In the genomic region with DNA sequence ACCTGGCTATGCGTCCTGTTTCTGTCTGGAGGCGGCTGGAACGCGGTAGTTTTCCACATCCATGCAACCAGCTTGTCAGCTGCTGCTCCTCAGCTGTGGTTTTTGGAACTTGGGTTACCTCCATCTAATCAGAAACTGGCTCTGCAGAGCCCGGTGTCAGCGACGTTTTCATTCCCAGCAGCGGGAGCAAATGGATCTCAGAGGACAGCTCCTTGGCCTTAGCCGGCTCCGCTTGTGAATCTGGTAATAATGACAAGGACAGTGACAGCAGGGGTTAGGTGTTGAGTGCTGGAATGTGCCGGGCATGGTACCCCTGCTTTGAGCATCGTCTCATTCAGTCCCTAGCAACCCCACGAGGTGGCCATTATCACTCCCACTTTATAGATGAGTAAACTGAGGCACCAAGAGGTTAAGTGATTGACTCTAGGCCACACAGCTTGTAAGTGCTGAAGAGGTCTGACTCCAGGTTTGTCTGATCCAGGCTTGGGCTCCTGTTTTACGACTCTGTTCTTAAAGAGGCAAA, we compare ENCODE assay signal across 1 cellular context.
A peak's percentile ranks its signal among the peaks of the same experiment; 100 is the strongest.
TF ChIP-seq lines count a peak whose summit lies in the region.

No MANE protein-coding gene starts in this region.

TF ChIP-seq in HepG2, 621 proteins besides CTCF, POLR2A, EP300 and RAD21 (continued from another document and continues in another):
- TF ChIP-seq, protein P1, sequence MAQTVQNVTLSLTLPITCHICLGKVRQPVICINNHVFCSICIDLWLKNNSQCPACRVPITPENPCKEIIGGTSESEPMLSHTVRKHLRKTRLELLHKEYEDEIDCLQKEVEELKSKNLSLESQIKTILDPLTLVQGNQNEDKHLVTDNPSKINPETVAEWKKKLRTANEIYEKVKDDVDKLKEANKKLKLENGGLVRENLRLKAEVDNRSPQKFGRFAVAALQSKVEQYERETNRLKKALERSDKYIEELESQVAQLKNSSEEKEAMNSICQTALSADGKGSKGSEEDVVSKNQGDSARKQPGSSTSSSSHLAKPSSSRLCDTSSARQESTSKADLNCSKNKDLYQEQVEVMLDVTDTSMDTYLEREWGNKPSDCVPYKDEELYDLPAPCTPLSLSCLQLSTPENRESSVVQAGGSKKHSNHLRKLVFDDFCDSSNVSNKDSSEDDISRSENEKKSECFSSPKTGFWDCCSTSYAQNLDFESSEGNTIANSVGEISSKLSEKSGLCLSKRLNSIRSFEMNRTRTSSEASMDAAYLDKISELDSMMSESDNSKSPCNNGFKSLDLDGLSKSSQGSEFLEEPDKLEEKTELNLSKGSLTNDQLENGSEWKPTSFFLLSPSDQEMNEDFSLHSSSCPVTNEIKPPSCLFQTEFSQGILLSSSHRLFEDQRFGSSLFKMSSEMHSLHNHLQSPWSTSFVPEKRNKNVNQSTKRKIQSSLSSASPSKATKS (CRISPR knock-in tag; IDR thresholded peaks at IDR 0.05): no peak
- no peak for TF ChIP-seq RFX1 (IDR thresholded peaks at IDR 0.05)
- TF ChIP-seq, protein P2, sequence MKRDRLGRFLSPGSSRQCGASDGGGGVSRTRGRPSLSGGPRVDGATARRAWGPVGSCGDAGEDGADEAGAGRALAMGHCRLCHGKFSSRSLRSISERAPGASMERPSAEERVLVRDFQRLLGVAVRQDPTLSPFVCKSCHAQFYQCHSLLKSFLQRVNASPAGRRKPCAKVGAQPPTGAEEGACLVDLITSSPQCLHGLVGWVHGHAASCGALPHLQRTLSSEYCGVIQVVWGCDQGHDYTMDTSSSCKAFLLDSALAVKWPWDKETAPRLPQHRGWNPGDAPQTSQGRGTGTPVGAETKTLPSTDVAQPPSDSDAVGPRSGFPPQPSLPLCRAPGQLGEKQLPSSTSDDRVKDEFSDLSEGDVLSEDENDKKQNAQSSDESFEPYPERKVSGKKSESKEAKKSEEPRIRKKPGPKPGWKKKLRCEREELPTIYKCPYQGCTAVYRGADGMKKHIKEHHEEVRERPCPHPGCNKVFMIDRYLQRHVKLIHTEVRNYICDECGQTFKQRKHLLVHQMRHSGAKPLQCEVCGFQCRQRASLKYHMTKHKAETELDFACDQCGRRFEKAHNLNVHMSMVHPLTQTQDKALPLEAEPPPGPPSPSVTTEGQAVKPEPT (CRISPR knock-in tag; IDR thresholded peaks at IDR 0.05; ENCODE audit: low read depth): peak; percentile 66
- TF ChIP-seq, protein P3, sequence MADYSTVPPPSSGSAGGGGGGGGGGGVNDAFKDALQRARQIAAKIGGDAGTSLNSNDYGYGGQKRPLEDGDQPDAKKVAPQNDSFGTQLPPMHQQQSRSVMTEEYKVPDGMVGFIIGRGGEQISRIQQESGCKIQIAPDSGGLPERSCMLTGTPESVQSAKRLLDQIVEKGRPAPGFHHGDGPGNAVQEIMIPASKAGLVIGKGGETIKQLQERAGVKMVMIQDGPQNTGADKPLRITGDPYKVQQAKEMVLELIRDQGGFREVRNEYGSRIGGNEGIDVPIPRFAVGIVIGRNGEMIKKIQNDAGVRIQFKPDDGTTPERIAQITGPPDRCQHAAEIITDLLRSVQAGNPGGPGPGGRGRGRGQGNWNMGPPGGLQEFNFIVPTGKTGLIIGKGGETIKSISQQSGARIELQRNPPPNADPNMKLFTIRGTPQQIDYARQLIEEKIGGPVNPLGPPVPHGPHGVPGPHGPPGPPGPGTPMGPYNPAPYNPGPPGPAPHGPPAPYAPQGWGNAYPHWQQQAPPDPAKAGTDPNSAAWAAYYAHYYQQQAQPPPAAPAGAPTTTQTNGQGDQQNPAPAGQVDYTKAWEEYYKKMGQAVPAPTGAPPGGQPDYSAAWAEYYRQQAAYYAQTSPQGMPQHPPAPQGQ (CRISPR knock-in tag; IDR thresholded peaks at IDR 0.05; ENCODE audit: borderline replicate concordance): no peak
- TF ChIP-seq, protein P4, sequence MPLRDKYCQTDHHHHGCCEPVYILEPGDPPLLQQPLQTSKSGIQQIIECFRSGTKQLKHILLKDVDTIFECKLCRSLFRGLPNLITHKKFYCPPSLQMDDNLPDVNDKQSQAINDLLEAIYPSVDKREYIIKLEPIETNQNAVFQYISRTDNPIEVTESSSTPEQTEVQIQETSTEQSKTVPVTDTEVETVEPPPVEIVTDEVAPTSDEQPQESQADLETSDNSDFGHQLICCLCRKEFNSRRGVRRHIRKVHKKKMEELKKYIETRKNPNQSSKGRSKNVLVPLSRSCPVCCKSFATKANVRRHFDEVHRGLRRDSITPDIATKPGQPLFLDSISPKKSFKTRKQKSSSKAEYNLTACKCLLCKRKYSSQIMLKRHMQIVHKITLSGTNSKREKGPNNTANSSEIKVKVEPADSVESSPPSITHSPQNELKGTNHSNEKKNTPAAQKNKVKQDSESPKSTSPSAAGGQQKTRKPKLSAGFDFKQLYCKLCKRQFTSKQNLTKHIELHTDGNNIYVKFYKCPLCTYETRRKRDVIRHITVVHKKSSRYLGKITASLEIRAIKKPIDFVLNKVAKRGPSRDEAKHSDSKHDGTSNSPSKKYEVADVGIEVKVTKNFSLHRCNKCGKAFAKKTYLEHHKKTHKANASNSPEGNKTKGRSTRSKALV (CRISPR knock-in tag; IDR thresholded peaks at IDR 0.05): no peak
- TF ChIP-seq, protein P5, sequence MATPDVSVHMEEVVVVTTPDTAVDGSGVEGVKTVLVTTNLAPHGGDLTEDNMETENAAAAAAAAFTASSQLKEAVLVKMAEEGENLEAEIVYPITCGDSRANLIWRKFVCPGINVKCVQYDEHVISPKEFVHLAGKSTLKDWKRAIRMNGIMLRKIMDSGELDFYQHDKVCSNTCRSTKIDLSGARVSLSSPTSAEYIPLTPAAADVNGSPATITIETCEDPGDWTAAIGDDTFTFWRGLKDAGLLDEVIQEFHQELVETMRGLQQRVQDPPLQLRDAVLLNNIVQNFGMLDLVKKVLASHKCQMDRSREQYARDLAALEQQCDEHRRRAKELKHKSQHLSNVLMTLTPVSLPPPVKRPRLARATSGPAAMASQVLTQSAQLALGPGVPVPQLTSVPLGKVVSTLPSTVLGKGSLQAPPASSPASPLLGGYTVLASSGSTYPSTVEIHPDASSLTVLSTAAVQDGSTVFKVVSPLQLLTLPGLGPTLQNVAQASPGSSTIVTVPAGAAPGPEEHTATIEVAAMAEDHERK (CRISPR knock-in tag; IDR thresholded peaks at IDR 0.05; ENCODE audit: low read depth): no peak
- TF ChIP-seq, protein P6, sequence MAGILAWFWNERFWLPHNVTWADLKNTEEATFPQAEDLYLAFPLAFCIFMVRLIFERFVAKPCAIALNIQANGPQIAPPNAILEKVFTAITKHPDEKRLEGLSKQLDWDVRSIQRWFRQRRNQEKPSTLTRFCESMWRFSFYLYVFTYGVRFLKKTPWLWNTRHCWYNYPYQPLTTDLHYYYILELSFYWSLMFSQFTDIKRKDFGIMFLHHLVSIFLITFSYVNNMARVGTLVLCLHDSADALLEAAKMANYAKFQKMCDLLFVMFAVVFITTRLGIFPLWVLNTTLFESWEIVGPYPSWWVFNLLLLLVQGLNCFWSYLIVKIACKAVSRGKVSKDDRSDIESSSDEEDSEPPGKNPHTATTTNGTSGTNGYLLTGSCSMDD (CRISPR knock-in tag; IDR thresholded peaks at IDR 0.05): peak; percentile 24; the same call in 1 of the 2 replicates
- no peak for TF ChIP-seq MEIS2 (CRISPR knock-in tag; IDR thresholded peaks at IDR 0.05)
- peak; percentile 39 for TF ChIP-seq PRPF4 (IDR thresholded peaks at IDR 0.05; ENCODE audit: low read depth, low read length, poor library complexity, severe bottlenecking)
- no peak for TF ChIP-seq CBX2 (IDR thresholded peaks at IDR 0.05; ENCODE audit: low read depth, low read length)
- no peak for TF ChIP-seq CBX2 (CRISPR knock-in tag; IDR thresholded peaks at IDR 0.05; ENCODE audit: low read depth)
- peak; percentile 48; the same call in 1 of the 2 replicates for TF ChIP-seq ZNF468 (CRISPR knock-in tag; IDR thresholded peaks at IDR 0.05)
- TF ChIP-seq ZNF121 (CRISPR knock-in tag; IDR thresholded peaks at IDR 0.05): 0 out of 2 replicates have a peak, but pooled peaks have one; percentile 56
- 0 out of 2 replicates have a peak, but pooled peaks have one; percentile 34 for TF ChIP-seq ZNF746 (CRISPR knock-in tag; IDR thresholded peaks at IDR 0.05)
- TF ChIP-seq ZNF343 (CRISPR knock-in tag; IDR thresholded peaks at IDR 0.05): no peak
- TF ChIP-seq, protein P7, sequence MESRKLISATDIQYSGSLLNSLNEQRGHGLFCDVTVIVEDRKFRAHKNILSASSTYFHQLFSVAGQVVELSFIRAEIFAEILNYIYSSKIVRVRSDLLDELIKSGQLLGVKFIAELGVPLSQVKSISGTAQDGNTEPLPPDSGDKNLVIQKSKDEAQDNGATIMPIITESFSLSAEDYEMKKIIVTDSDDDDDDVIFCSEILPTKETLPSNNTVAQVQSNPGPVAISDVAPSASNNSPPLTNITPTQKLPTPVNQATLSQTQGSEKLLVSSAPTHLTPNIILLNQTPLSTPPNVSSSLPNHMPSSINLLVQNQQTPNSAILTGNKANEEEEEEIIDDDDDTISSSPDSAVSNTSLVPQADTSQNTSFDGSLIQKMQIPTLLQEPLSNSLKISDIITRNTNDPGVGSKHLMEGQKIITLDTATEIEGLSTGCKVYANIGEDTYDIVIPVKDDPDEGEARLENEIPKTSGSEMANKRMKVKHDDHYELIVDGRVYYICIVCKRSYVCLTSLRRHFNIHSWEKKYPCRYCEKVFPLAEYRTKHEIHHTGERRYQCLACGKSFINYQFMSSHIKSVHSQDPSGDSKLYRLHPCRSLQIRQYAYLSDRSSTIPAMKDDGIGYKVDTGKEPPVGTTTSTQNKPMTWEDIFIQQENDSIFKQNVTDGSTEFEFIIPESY (CRISPR knock-in tag; IDR thresholded peaks at IDR 0.05): peak; percentile 90
- 0 out of 2 replicates have a peak, but pooled peaks have one; percentile 32 for TF ChIP-seq ZNF263 (CRISPR knock-in tag; IDR thresholded peaks at IDR 0.05)
- TF ChIP-seq, protein P8, sequence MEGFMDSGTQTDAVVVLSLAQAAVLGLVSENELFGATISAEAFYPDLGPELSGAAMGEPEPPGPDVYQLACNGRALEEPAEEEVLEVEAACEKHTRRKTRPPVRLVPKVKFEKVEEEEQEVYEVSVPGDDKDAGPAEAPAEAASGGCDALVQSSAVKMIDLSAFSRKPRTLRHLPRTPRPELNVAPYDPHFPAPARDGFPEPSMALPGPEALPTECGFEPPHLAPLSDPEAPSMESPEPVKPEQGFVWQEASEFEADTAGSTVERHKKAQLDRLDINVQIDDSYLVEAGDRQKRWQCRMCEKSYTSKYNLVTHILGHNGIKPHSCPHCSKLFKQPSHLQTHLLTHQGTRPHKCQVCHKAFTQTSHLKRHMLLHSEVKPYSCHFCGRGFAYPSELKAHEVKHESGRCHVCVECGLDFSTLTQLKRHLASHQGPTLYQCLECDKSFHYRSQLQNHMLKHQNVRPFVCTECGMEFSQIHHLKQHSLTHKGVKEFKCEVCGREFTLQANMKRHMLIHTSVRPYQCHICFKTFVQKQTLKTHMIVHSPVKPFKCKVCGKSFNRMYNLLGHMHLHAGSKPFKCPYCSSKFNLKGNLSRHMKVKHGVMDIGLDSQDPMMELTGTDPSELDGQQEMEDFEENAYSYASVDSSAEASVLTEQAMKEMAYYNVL (CRISPR knock-in tag; IDR thresholded peaks at IDR 0.05; ENCODE audit: borderline replicate concordance): 0 out of 2 replicates have a peak, but pooled peaks have one; percentile 41
- TF ChIP-seq ZNF362 (CRISPR knock-in tag; IDR thresholded peaks at IDR 0.05; ENCODE audit: borderline replicate concordance): 0 out of 2 replicates have a peak, but pooled peaks have one; percentile 21
- TF ChIP-seq SIX1 (CRISPR knock-in tag; IDR thresholded peaks at IDR 0.05; ENCODE audit: borderline replicate concordance): no peak
- no peak for TF ChIP-seq TIGD3 (CRISPR knock-in tag; IDR thresholded peaks at IDR 0.05; ENCODE audit: borderline replicate concordance)
- TF ChIP-seq ZNF572 (CRISPR knock-in tag; IDR thresholded peaks at IDR 0.05): no peak
- TF ChIP-seq ZNF614 (CRISPR knock-in tag; IDR thresholded peaks at IDR 0.05; ENCODE audit: borderline replicate concordance): no peak
- 0 out of 2 replicates have a peak, but pooled peaks have one; percentile 2 for TF ChIP-seq ZNF547 (CRISPR knock-in tag; IDR thresholded peaks at IDR 0.05)
- TF ChIP-seq NKX3-1 (CRISPR knock-in tag; IDR thresholded peaks at IDR 0.05): 0 out of 2 replicates have a peak, but pooled peaks have one; percentile 23
- no peak for TF ChIP-seq ZNF724P (CRISPR knock-in tag; IDR thresholded peaks at IDR 0.05; ENCODE audit: borderline replicate concordance)
- no peak for TF ChIP-seq ZFP36 (IDR thresholded peaks at IDR 0.05; ENCODE audit: borderline replicate concordance, low read depth, low read length, partially characterized antibody)
- no peak for TF ChIP-seq CEBPZ (IDR thresholded peaks at IDR 0.05; ENCODE audit: low read length)
- 0 out of 2 replicates have a peak, but pooled peaks have one; percentile 48 for TF ChIP-seq FLYWCH1 (CRISPR knock-in tag; IDR thresholded peaks at IDR 0.05)
- no peak for TF ChIP-seq RARG (CRISPR knock-in tag; IDR thresholded peaks at IDR 0.05; ENCODE audit: low read depth)
- no peak for TF ChIP-seq YEATS4 (CRISPR knock-in tag; IDR thresholded peaks at IDR 0.05; ENCODE audit: borderline replicate concordance)
